Comparison of ENCODE assay signal across 18 cellular contexts in the genomic region with DNA sequence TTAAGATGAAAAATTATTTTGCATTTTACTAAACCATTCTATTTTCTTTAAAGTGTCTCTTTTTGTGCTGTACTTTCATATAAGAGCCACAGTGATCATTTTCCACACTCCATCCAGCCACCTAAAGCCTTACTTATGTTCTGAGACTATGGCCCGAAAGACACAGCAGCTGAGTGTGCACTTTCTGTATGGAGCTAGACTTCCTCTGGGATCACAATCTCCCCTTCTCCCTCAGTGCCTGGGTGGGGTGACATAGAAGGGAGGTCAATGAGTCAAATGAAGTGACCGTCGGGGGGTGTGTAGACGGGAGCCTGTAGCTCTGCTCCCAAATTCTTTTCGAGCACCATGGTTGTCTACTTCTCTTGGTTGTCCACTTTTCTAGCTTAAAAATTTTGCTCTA.
DNase-seq lines count a peak whose midpoint lies in the region; ATAC-seq, FAIRE-seq and TF ChIP-seq lines count a peak whose summit lies in the region.
"Had no signal": no experiment of that assay in that cellular context is flagged by ENCODE, and none has a peak within 500 bp of the region (broad histone marks: within the 10 kb centered on the region; RNA-seq: fewer than 3 reads in every experiment).

No MANE protein-coding gene starts in this region.

- H2BK120ac ChIP-seq in H1 (replicated peaks; ENCODE audit: low read depth, low read length), result no peak overlapping the region

- H3K14ac ChIP-seq in H1 (ENCODE audit: insufficient read length), result no peak overlapping the region

- H3K56ac ChIP-seq in H1 (replicated peaks; ENCODE audit: insufficient read length, low read depth, low read length), result no peak overlapping the region

- H2BK12ac ChIP-seq in H1 (ENCODE audit: low read depth, low read length), result peak overlapping the region; percentile 4; the same call in 1 of the 2 replicates

- H3K4ac ChIP-seq in H1 (replicated peaks; ENCODE audit: insufficient read length, low read depth, low read length), result no peak overlapping the region

- H3K79me2 ChIP-seq in H1 (ENCODE audit: control insufficient read depth in 1 of 2, insufficient read depth in 2 of 2, low read length in 2 of 2), result no peaks in the 10 kb centered on the region

- no peaks in the 10 kb centered on the region for H4K20me1 ChIP-seq in H1 (replicated peaks in 1 of 2; ENCODE audit: control insufficient read depth in 1 of 2, insufficient read depth in 2 of 2, low read length in 2 of 2)
- H4K20me1 ChIP-seq: BLaER1 had no signal

- H3K4me3 Mint-ChIP-seq in activated CD8-positive, alpha-beta memory T cell treated with anti-CD3 and anti-CD28 coated beads, Interleukin-2, amount 10 ng/mL, durations not matched to agents 7 days and 5 days, result no peak overlapping the region
- H3K4me3 Mint-ChIP-seq in neural crest cell, result no peak overlapping the region
- no peak overlapping the region for H3K4me3 Mint-ChIP-seq in CD14-positive monocyte
- H3K4me3 Mint-ChIP-seq: CD8-positive, alpha-beta T cell had no signal

- no peaks in the 10 kb centered on the region for H3K79me1 ChIP-seq in H1 (ENCODE audit: low read depth, low read length)

- H3K36me3 Mint-ChIP-seq in activated CD8-positive, alpha-beta memory T cell treated with anti-CD3 and anti-CD28 coated beads, Interleukin-2, amount 10 ng/mL, durations not matched to agents 7 days and 5 days, result no peaks in the 10 kb centered on the region
- H3K36me3 Mint-ChIP-seq in neural crest cell (ENCODE audit: low read depth) (no peaks in the 10 kb centered on the region), CD14-positive monocyte (no peaks in the 10 kb centered on the region)
- H3K36me3 Mint-ChIP-seq: CD8-positive, alpha-beta T cell had no signal

- no peak overlapping the region for H2AFZ ChIP-seq in H1 (ENCODE audit: low read length)

- H4K5ac ChIP-seq in H1 (ENCODE audit: insufficient read length, low read depth, low read length), result no peak overlapping the region

- H3K27me3 Mint-ChIP-seq in activated CD8-positive, alpha-beta memory T cell treated with anti-CD3 and anti-CD28 coated beads, Interleukin-2, amount 10 ng/mL, durations not matched to agents 7 days and 5 days, result peaks cover 21% of the 10 kb centered on the region
- no peaks in the 10 kb centered on the region for H3K27me3 Mint-ChIP-seq in neural crest cell (ENCODE audit: low read depth)
- peaks cover 0 to 5% (median 2%) of the 10 kb centered on the region in 3 donors for H3K27me3 Mint-ChIP-seq in CD14-positive monocyte (ENCODE audit: low read depth in 3 of 3)

- H2BK5ac ChIP-seq in H1 (ENCODE audit: low read depth, low read length), result peak overlapping the region; percentile 54; the same call in 1 of the 2 replicates

- H3K4me1 ChIP-seq in H1 (replicated peaks in 1 of 4; ENCODE audit: control insufficient read depth in 3 of 4, insufficient read depth in 4 of 4, low read length in 3 of 4), result peaks cover 7 to 12% (median 10%) of the 10 kb centered on the region in 4 experiments
- H3K4me1 ChIP-seq: A549 had no signal

- TF ChIP-seq CTCF in H1 (IDR thresholded peaks at IDR 0.05; ENCODE audit: control extremely low read depth in 1 of 3, insufficient read depth in 1 of 3, low read depth in 1 of 3, low read length in 3 of 3), result no peak
- TF ChIP-seq CTCF in neural crest cell (conservative IDR thresholded peaks at IDR 0.05), result no peak
- no peak for TF ChIP-seq CTCF in CD14-positive monocyte (IDR thresholded peaks at IDR 0.05)

- POLR2A ChIA-PET in H1 (lab: Charles Lee; ENCODE audit: partially characterized antibody), result interaction anchor here (0.6 kb wide), 1 partner anchor 95 kb away, joined by 3 read pairs; no protein-coding TSS in a partner anchor

- TF ChIP-seq RAD21 in H1 (IDR thresholded peaks at IDR 0.05 in 1 of 2, conservative IDR thresholded peaks at IDR 0.05 in 1 of 2; ENCODE audit: low read depth in 2 of 2, low read length in 2 of 2), result no peak

- no peak overlapping the region for H2AK5ac ChIP-seq in H1 (ENCODE audit: low read depth, low read length)

- H4K91ac ChIP-seq in H1 (replicated peaks; ENCODE audit: insufficient read length, low read length), result peak overlapping the region; percentile 6

- H3K27ac ChIP-seq in H1 (ENCODE audit: low read depth, low read length), result no peak overlapping the region
- H3K27ac ChIP-seq: 22Rv1, A549, BLaER1 had no signal

- no peak overlapping the region for H2BK15ac ChIP-seq in H1 (ENCODE audit: low read length)

- WGBS in H1 (ENCODE audit: extremely low coverage in 1 of 2, insufficient coverage in 1 of 2, insufficient read length in 1 of 2, insufficient replicate concordance in 2 of 2, low coverage in 1 of 2, low lambda C conversion rate in 2 of 2, missing lambda C conversion rate in 1 of 2), 2 experiments, result 93% methylated on average over 5 of the region's 5 CpGs; no CpG with 5 or more reads in 1 of the 2 experiments

- intact Hi-C loops in CD14-positive monocyte (cut with micrococcal nuclease), result no loop called here

- H3K4me3 ChIP-seq in H1 (ENCODE audit: extremely low read depth in 1 of 4, insufficient read depth in 2 of 4, low read depth in 3 of 4, low read length in 4 of 4), result no peak overlapping the region
- H3K4me3 ChIP-seq: A549, BLaER1, GM12878, HAP-1 had no signal

- no peak overlapping the region for H3K9ac ChIP-seq in H1 (replicated peaks in 1 of 4; ENCODE audit: extremely low read depth in 1 of 4, low read depth in 3 of 4, low read length in 3 of 4)
- H3K9ac ChIP-seq: BLaER1 had no signal

- no peak overlapping the region for H3K27ac Mint-ChIP-seq in activated CD8-positive, alpha-beta memory T cell treated with anti-CD3 and anti-CD28 coated beads, Interleukin-2, amount 10 ng/mL, durations not matched to agents 7 days and 5 days
- H3K27ac Mint-ChIP-seq in neural crest cell (ENCODE audit: unreplicated experiment) (peak overlapping the region; percentile 67), CD14-positive monocyte (no peak overlapping the region)
- H3K27ac Mint-ChIP-seq: CD8-positive, alpha-beta T cell had no signal

- no peaks in the 10 kb centered on the region for H3K4me1 Mint-ChIP-seq in activated CD8-positive, alpha-beta memory T cell treated with anti-CD3 and anti-CD28 coated beads, Interleukin-2, amount 10 ng/mL, durations not matched to agents 7 days and 5 days
- H3K4me1 Mint-ChIP-seq in neural crest cell (peaks cover 31% of the 10 kb centered on the region), CD14-positive monocyte (no peaks in the 10 kb centered on the region)

- DNase-seq in activated CD8-positive, alpha-beta memory T cell treated with anti-CD3 and anti-CD28 coated beads, Interleukin-2, amount 10 ng/mL, durations not matched to agents 7 days and 5 days, result peak; percentile 3
- no peak for DNase-seq in activated CD8-positive, alpha-beta memory T cell treated with anti-CD3 and anti-CD28 coated beads, Interleukin-2, amount 50 U/mL, for 48 hours
- DNase-seq in H1 (ENCODE audit: low read depth in 1 of 2, low spot score in 2 of 2) (no peak), neural crest cell (ENCODE audit: low read depth, low spot score) (no peak), CD14-positive monocyte (ENCODE audit: low spot score) (no peak), pons (ENCODE audit: low spot score) (no peak)
- DNase-seq: Calu3, DMS 273 treated with DMSO at 0.1 percent for 48 hours, DMS53, DND-41 had no signal

- ATAC-seq in activated CD8-positive, alpha-beta memory T cell treated with anti-CD3 and anti-CD28 coated beads, Interleukin-2, amount 10 ng/mL, durations not matched to agents 7 days and 5 days, result no peak
- no peak for ATAC-seq in HG03139 (IDR thresholded peaks at IDR 0.05; ENCODE audit: unreplicated experiment)
- ATAC-seq: A549; CD8-positive, alpha-beta T cell; GM12878 had no signal

- no peak for TF ChIP-seq POLR2A in H1 (IDR thresholded peaks at IDR 0.05; ENCODE audit: control extremely low read depth in 1 of 2, low read depth in 2 of 2, low read length in 2 of 2)

- no peak overlapping the region for H3K18ac ChIP-seq in H1 (ENCODE audit: extremely low read depth, low read length)

- no peak for TF ChIP-seq EP300 in H1 (IDR thresholded peaks at IDR 0.05; ENCODE audit: borderline replicate concordance in 1 of 2, low read depth in 2 of 2, low read length in 2 of 2)

- H3K4me2 ChIP-seq in H1 (ENCODE audit: insufficient read depth in 1 of 2, low read depth in 2 of 2, low read length in 2 of 2), result no peak overlapping the region
- H3K4me2 ChIP-seq: A549, BLaER1 had no signal

- H3K23me2 ChIP-seq in H1 (ENCODE audit: low read depth, low read length), result peaks cover 2% of the 10 kb centered on the region; the same call in 1 of the 2 replicates

- CTCF ChIA-PET in activated CD8-positive, alpha-beta memory T cell treated with anti-CD3 and anti-CD28 coated beads, Interleukin-2, amount 10 ng/mL, durations not matched to agents 7 days and 5 days (lab: Charles Lee), result no interaction called here
- CTCF ChIA-PET in H1 (lab: Charles Lee; ENCODE audit: partially characterized antibody), result interaction anchor here (3.1 kb wide), 1 partner anchor 11 kb away, joined by 9 read pairs; no protein-coding TSS in a partner anchor

- H3K9me3 Mint-ChIP-seq in activated CD8-positive, alpha-beta memory T cell treated with anti-CD3 and anti-CD28 coated beads, Interleukin-2, amount 10 ng/mL, durations not matched to agents 7 days and 5 days (ENCODE audit: low read depth), result no peaks in the 10 kb centered on the region
- peaks cover 3% of the 10 kb centered on the region for H3K9me3 Mint-ChIP-seq in neural crest cell
- peaks cover 0 to 3% (median 2%) of the 10 kb centered on the region in 7 donors for H3K9me3 Mint-ChIP-seq in CD14-positive monocyte
- H3K9me3 Mint-ChIP-seq: CD8-positive, alpha-beta T cell had no signal

- no peaks in the 10 kb centered on the region for H3K36me3 ChIP-seq in H1 (ENCODE audit: control insufficient read depth in 2 of 4, insufficient read depth in 4 of 4, low read length in 3 of 4)
- H3K36me3 ChIP-seq: BLaER1, HAP-1 had no signal

- 0 out of 2 replicates have a peak overlapping the region, but pooled peaks have one; percentile 3 for H2BK20ac ChIP-seq in H1 (ENCODE audit: low read length)

- no peaks in the 10 kb centered on the region for H3K9me3 ChIP-seq in H1 (ENCODE audit: insufficient read depth in 2 of 2, low read depth in 1 of 2, low read length in 1 of 2)
- H3K9me3 ChIP-seq: A549, BLaER1, HAP-1 had no signal

- H3K23ac ChIP-seq in H1 (ENCODE audit: insufficient read length), result no peak overlapping the region

- no peak for FAIRE-seq in H1 (lab: Jason Lieb, UNC)
- FAIRE-seq: A549, GM12878, HTR-8/SVneo had no signal

- 0 out of 7 replicates have a peak, but pooled peaks cover 0 to 2% (median 0%) of the 10 kb centered on the region in 4 experiments for H3K27me3 ChIP-seq in H1 (replicated peaks in 1 of 4; ENCODE audit: control insufficient read depth in 3 of 4, extremely low read depth in 1 of 4, insufficient read depth in 3 of 4, low read length in 3 of 4)
- H3K27me3 ChIP-seq: BLaER1 had no signal

- H4K8ac ChIP-seq in H1 (ENCODE audit: extremely low read depth, insufficient read depth, low read length), result no peak overlapping the region

TF ChIP-seq in H1, 55 proteins besides CTCF, POLR2A, EP300 and RAD21 (continues in another document):
- TF ChIP-seq TAF7 (optimal IDR thresholded peaks at IDR 0.05; ENCODE audit: borderline replicate concordance, low read depth, low read length) (no peak), CHD2 (IDR thresholded peaks at IDR 0.05; ENCODE audit: low read length) (no peak), EZH2 (IDR thresholded peaks at IDR 0.05; ENCODE audit: low read depth, low read length, severe bottlenecking) (no peak)
